ENCODE assay signal across 21 cellular contexts in genomic region chr2:187102381-187102780, GRCh38.
"Had no signal": no experiment of that assay in that cellular context is flagged by ENCODE, and none has a peak within 500 bp of the region (broad histone marks: within the 10 kb centered on the region; RNA-seq: fewer than 3 reads in every experiment).

No MANE protein-coding gene starts in this region.

- H3K4me3 ChIP-seq: right lobe of liver, smooth muscle cell, stomach, suprapubic skin, transverse colon had no signal

- H3K4me1 Mint-ChIP-seq: activated CD4-positive, alpha-beta T cell treated with anti-CD3 and anti-CD28 coated beads, Interleukin-2, amount 10 ng/mL, durations not matched to agents 7 days and 5 days; activated naive CD4-positive, alpha-beta T cell treated with anti-CD3 and anti-CD28 coated beads, Interleukin-2, amount 50 U/mL, for 24 hours; endodermal cell; neural crest cell; stimulated activated memory B cell treated with anti-CD40 and anti-IgM and Interleukin-4, amounts not matched to agents 10 μg/mL and 1 μg/mL and 100 μg/mL, for 72 hours had no signal

- H3K27me3 Mint-ChIP-seq: activated CD4-positive, alpha-beta T cell treated with anti-CD3 and anti-CD28 coated beads, Interleukin-2, amount 10 ng/mL, durations not matched to agents 7 days and 5 days; activated CD8-positive, alpha-beta T cell treated with anti-CD3 and anti-CD28 coated beads for 36 hours; activated naive CD4-positive, alpha-beta T cell treated with anti-CD3 and anti-CD28 coated beads, Interleukin-2, amount 50 U/mL, for 24 hours; naive thymus-derived CD4-positive, alpha-beta T cell; stimulated activated memory B cell treated with anti-CD40 and anti-IgM and Interleukin-4, amounts not matched to agents 10 μg/mL and 1 μg/mL and 100 μg/mL, for 72 hours had no signal

- H3K27ac Mint-ChIP-seq: activated CD4-positive, alpha-beta T cell treated with anti-CD3 and anti-CD28 coated beads, Interleukin-2, amount 10 ng/mL, durations not matched to agents 7 days and 5 days; activated CD8-positive, alpha-beta T cell treated with anti-CD3 and anti-CD28 coated beads for 36 hours; activated naive CD4-positive, alpha-beta T cell treated with anti-CD3 and anti-CD28 coated beads, Interleukin-2, amount 50 U/mL, for 24 hours; endodermal cell; naive thymus-derived CD4-positive, alpha-beta T cell; stimulated activated memory B cell treated with anti-CD40 and anti-IgM and Interleukin-4, amounts not matched to agents 10 μg/mL and 1 μg/mL and 100 μg/mL, for 72 hours had no signal

- ATAC-seq: activated CD8-positive, alpha-beta T cell treated with anti-CD3 and anti-CD28 coated beads for 36 hours; left lobe of liver; naive thymus-derived CD4-positive, alpha-beta T cell; right lobe of liver; stimulated activated memory B cell treated with anti-CD40 and anti-IgM and Interleukin-4, amounts not matched to agents 10 μg/mL and 1 μg/mL and 100 μg/mL, for 72 hours had no signal

- DNase-seq: activated CD4-positive, alpha-beta T cell treated with anti-CD3 and anti-CD28 coated beads, Interleukin-2, amount 10 ng/mL, durations not matched to agents 7 days and 5 days; activated CD4-positive, CD25-positive, alpha-beta regulatory T cell treated with anti-CD3 and anti-CD28 coated beads, Interleukin-2, amount 50 U/mL, for 72 hours; activated CD8-positive, alpha-beta T cell treated with anti-CD3 and anti-CD28 coated beads for 36 hours; activated gamma-delta T cell treated with Interleukin-2 at 50 U/mL for 16 hours; activated T-cell treated with anti-CD3 and anti-CD28 coated beads, Interleukin-2, amount 50 U/mL, for 1 hour; cortex of kidney; endodermal cell; kidney; naive thymus-derived CD4-positive, alpha-beta T cell; occipital lobe; right lobe of liver; stimulated activated CD4-positive, alpha-beta T cell treated with anti-CD3 and anti-CD28 coated beads, Interleukin-15, amount 100 ng/mL, for 24 hours; stomach; transverse colon; WERI-Rb-1 had no signal

- H3K36me3 Mint-ChIP-seq: activated naive CD4-positive, alpha-beta T cell treated with anti-CD3 and anti-CD28 coated beads, Interleukin-2, amount 50 U/mL, for 24 hours; naive thymus-derived CD4-positive, alpha-beta T cell; stimulated activated memory B cell treated with anti-CD40 and anti-IgM and Interleukin-4, amounts not matched to agents 10 μg/mL and 1 μg/mL and 100 μg/mL, for 72 hours had no signal

- H3K4me3 Mint-ChIP-seq: activated CD4-positive, alpha-beta T cell treated with anti-CD3 and anti-CD28 coated beads, Interleukin-2, amount 10 ng/mL, durations not matched to agents 7 days and 5 days; activated CD8-positive, alpha-beta T cell treated with anti-CD3 and anti-CD28 coated beads for 36 hours; activated naive CD4-positive, alpha-beta T cell treated with anti-CD3 and anti-CD28 coated beads, Interleukin-2, amount 50 U/mL, for 24 hours; endodermal cell; naive thymus-derived CD4-positive, alpha-beta T cell; neural crest cell; stimulated activated memory B cell treated with anti-CD40 and anti-IgM and Interleukin-4, amounts not matched to agents 10 μg/mL and 1 μg/mL and 100 μg/mL, for 72 hours had no signal

- H3K9me3 Mint-ChIP-seq: activated CD4-positive, alpha-beta T cell treated with anti-CD3 and anti-CD28 coated beads, Interleukin-2, amount 10 ng/mL, durations not matched to agents 7 days and 5 days; activated CD8-positive, alpha-beta T cell treated with anti-CD3 and anti-CD28 coated beads for 36 hours; endodermal cell; neural crest cell; stimulated activated memory B cell treated with anti-CD40 and anti-IgM and Interleukin-4, amounts not matched to agents 10 μg/mL and 1 μg/mL and 100 μg/mL, for 72 hours had no signal
